In genomic region chr4:1291091-1291490, GRCh38 we compare ENCODE assay signal across 8 cellular contexts. TPM values are rescaled to one million over a fixed set of nuclear protein-coding genes. Genes with fewer than 3 reads are reported as not detected.
A peak's percentile ranks its signal among the peaks of the same experiment; 100 is the strongest.
DNase-seq lines count a peak whose midpoint lies in the region; ATAC-seq and TF ChIP-seq lines count a peak whose summit lies in the region.

No MANE protein-coding gene starts in this region.

- no peak overlapping the region for H3K27ac ChIP-seq in PC-3 (ENCODE audit: low read length)
- peak overlapping the region; percentile 92 to 93 for H3K27ac ChIP-seq in esophagus (ENCODE audit: low read depth in 2 of 2, low read length in 1 of 2)
- no peak overlapping the region for H3K27ac ChIP-seq in prostate gland

- no peak for ATAC-seq in PC-3
- ATAC-seq in GM18858 (IDR thresholded peaks at IDR 0.05; ENCODE audit: unreplicated experiment): no peak

- TF ChIP-seq POLR2A in prostate gland (IDR thresholded peaks at IDR 0.05): no peak

- no TSS peak for BruUV-seq in PC-3 (replicated peaks; lab: Mats Ljungman, UMichigan)

- CTCF ChIA-PET in PC-3 (lab: Charles Lee): no interaction called here

- H3K27me3 ChIP-seq in PC-3 (ENCODE audit: low read length) (no peaks in the 10 kb centered on the region), esophagus (ENCODE audit: control insufficient read depth in 1 of 2, insufficient read depth in 2 of 2, low read length in 2 of 2) (no peaks in the 10 kb centered on the region), prostate gland (replicated peaks; ENCODE audit: insufficient read depth) (no peaks in the 10 kb centered on the region)

- H3F3A ChIP-seq in PC-3 (ENCODE audit: low read length, unreplicated experiment): no peaks in the 10 kb centered on the region

- H3K9ac ChIP-seq in ES-I3 (ENCODE audit: low read depth, low read length): peak overlapping the region; percentile 93; the same call in 1 of the 2 replicates
- peak overlapping the region; percentile 94 for H3K9ac ChIP-seq in PC-3 (ENCODE audit: low read length)

- no peak for DNase-seq in PC-3
- no peak for DNase-seq in prostate gland (ENCODE audit: low spot score)
- DNase-seq in posterior vena cava (ENCODE audit: low spot score): no peak
- no peak for DNase-seq in NCI-H446 (lab: John Stamatoyannopoulos, UW)
- no peak for DNase-seq in T-helper 9 cell

- H3K79me2 ChIP-seq in PC-3 (ENCODE audit: low read length): peaks cover 58% of the 10 kb centered on the region

- 55 to 58% methylated on average over 9 of the region's 9 CpGs for WGBS in esophagus, 2 donors
- 55% methylated on average over 9 of the region's 9 CpGs for WGBS in prostate gland

- H2AFZ ChIP-seq in PC-3 (ENCODE audit: low read length): no peak overlapping the region

- no peaks in the 10 kb centered on the region for H3K9me2 ChIP-seq in PC-3 (replicated peaks; ENCODE audit: low read length)

- POLR2A ChIA-PET in PC-3 (lab: Charles Lee; ENCODE audit: unreplicated experiment): interaction anchor here (0.6 kb wide), 1 partner anchor 56 kb away, joined by 9 read pairs; no protein-coding TSS in a partner anchor

- intact Hi-C loops in PC-3 (cut with micrococcal nuclease) (no loop called here), prostate gland (cut with DNase I) (loop anchor here (5.0 kb wide), 1 partner anchor 56 kb away; the partner anchor contains the start of gene UVSSA), posterior vena cava (cut with DNase I) (no loop called here)

- H4K20me1 ChIP-seq in PC-3 (ENCODE audit: low read length): peaks cover 20% of the 10 kb centered on the region

- no peak for TF ChIP-seq CTCF in PC-3 (conservative IDR thresholded peaks at IDR 0.05; ENCODE audit: low read depth, low read length)
- no peak for TF ChIP-seq CTCF in prostate gland (IDR thresholded peaks at IDR 0.05)

- H3K36me3 ChIP-seq in ES-I3 (ENCODE audit: insufficient read depth, low read length) (no peaks in the 10 kb centered on the region; the same call in 1 of the 2 replicates), PC-3 (ENCODE audit: low read depth, low read length) (no peaks in the 10 kb centered on the region), esophagus (ENCODE audit: control insufficient read depth in 2 of 2, insufficient read depth in 2 of 2, low read length in 1 of 2) (peaks cover 0 to 2% of the 10 kb centered on the region in 2 donors), prostate gland (no peaks in the 10 kb centered on the region)

- H3K9me3 ChIP-seq in ES-I3 (ENCODE audit: control insufficient read depth, insufficient read depth, low read length) (no peaks in the 10 kb centered on the region; the same call in 1 of the 2 replicates), PC-3 (ENCODE audit: low read length) (no peaks in the 10 kb centered on the region), esophagus (ENCODE audit: control insufficient read depth in 2 of 2, insufficient read depth in 1 of 2, low read depth in 1 of 2, low read length in 1 of 2) (no peaks in the 10 kb centered on the region), prostate gland (no peaks in the 10 kb centered on the region)

- H3K4me3 ChIP-seq in PC-3 (ENCODE audit: low read length) (peak overlapping the region; percentile 97), esophagus (ENCODE audit: low read depth in 1 of 2, low read length in 2 of 2) (peak overlapping the region; percentile 93 to 99), prostate gland (peak overlapping the region; percentile 91 to 92)

- H3K4me1 ChIP-seq in ES-I3 (ENCODE audit: insufficient read depth, low read length) (peaks cover 8% of the 10 kb centered on the region; the same call in 1 of the 2 replicates), PC-3 (ENCODE audit: insufficient read depth, low read length) (peaks cover 20% of the 10 kb centered on the region), esophagus (ENCODE audit: control insufficient read depth in 2 of 2, insufficient read depth in 2 of 2, low read length in 1 of 2) (peaks cover 7 to 23% of the 10 kb centered on the region in 2 donors), prostate gland (replicated peaks) (peaks cover 7% of the 10 kb centered on the region)

- peak overlapping the region; percentile 98 for H3K4me2 ChIP-seq in PC-3 (ENCODE audit: low read length)

RNA-seq across cellular contexts. Expression of gene MAEA, which starts 1.4 kb away (rescaled TPM):
- total RNA-seq in PC-3 (2014; rRNA removed) (48.1 and 81.4 TPM in 2 replicates), prostate gland (100 to 1,000 TPM in 1 of 2 donors, 10 to 100 TPM in 1; 76.0 to 110 TPM), posterior vena cava (10 to 100 TPM; 37.5 to 43.7 TPM)
- polyA plus RNA-seq in esophagus: 10 to 100 TPM; 43.3 to 54.3 TPM

RNA-seq across cellular contexts. Expression of gene CTBP1, which starts 42.2 kb away (rescaled TPM):
- total RNA-seq in PC-3 (2014; rRNA removed) (223 and 266 TPM in 2 replicates), prostate gland (100 to 1,000 TPM; 173 to 264 TPM), posterior vena cava (100 to 1,000 TPM; 109 to 113 TPM)
- polyA plus RNA-seq in esophagus: 10 to 100 TPM; 71.7 to 87.2 TPM

RNA-seq across cellular contexts. Expression of gene UVSSA, which starts 55.9 kb away (rescaled TPM):
- 6.2 and 11.2 TPM in 2 replicates for total RNA-seq in PC-3 (2014; rRNA removed)
- polyA plus RNA-seq in esophagus: 10 to 100 TPM in 1 of 2 donors, 1 to 10 TPM in 1; 4.8 to 13.0 TPM
- 10 to 100 TPM; 20.8 to 47.9 TPM for total RNA-seq in prostate gland
- total RNA-seq in posterior vena cava: 10 to 100 TPM; 14.3 to 14.7 TPM

Comparison
In these comparisons a context has a peak if more than half of its experiments do, and no peak if none do; other contexts are left out.
1. H3K27ac ChIP-seq: peak in esophagus (2 of 2); none in PC-3 (single experiment) and prostate gland (0 of 2).
2. Peak in every context shown above with its lines, with median percentiles within 50 percentile points of each other: H3K4me3 ChIP-seq.